Comparison of ENCODE assay signal across 20 cellular contexts in genomic region chr4:67550491-67551256, GRCh38. TPM values are rescaled to one million over a fixed set of nuclear protein-coding genes. Genes with fewer than 3 reads are reported as not detected.
DNase-seq lines count a peak whose midpoint lies in the region; ATAC-seq and TF ChIP-seq lines count a peak whose summit lies in the region.
"Had no signal": no experiment of that assay in that cellular context is flagged by ENCODE, and none has a peak within 500 bp of the region (broad histone marks: within the 10 kb centered on the region; RNA-seq: fewer than 3 reads in every experiment).

No MANE protein-coding gene starts in this region.

- no peaks in the 10 kb centered on the region for H3K36me3 ChIP-seq in uterus
- H3K36me3 ChIP-seq: adrenal gland, colonic mucosa, esophagus squamous epithelium, neutrophil had no signal

- no peaks in the 10 kb centered on the region for H3K4me1 ChIP-seq in uterus
- H3K4me1 ChIP-seq: adrenal gland, colonic mucosa, testis had no signal

- DNase-seq in activated B cell treated with CpG ODN at 0.5 μM for 24 hours (no peak), uterus (no peak), hippocampal formation (lab: John Stamatoyannopoulos, UW) (no peak), NCI-H2196 (lab: John Stamatoyannopoulos, UW; ENCODE audit: unreplicated experiment) (no peak)
- DNase-seq in activated CD4-positive, alpha-beta T cell treated with anti-CD3 and anti-CD28 coated beads, Interleukin-2, amount 50 U/mL, for 1 hour, result no peak
- DNase-seq: activated CD4-positive, CD25-positive, alpha-beta regulatory T cell treated with anti-CD3 and anti-CD28 coated beads, Interleukin-2, amount 50 U/mL, for 72 hours; activated T-cell treated with anti-CD3 and anti-CD28 coated beads, Interleukin-2, amount 50 U/mL, for 1 hour; adrenal gland; colonic mucosa; esophagus squamous epithelium; NCI-H187; testis had no signal

- peak overlapping the region; percentile 86 for H3K4me3 Mint-ChIP-seq in activated B cell treated with CpG ODN at 0.5 μM for 24 hours

- CTCF ChIA-PET in activated B cell treated with CpG ODN at 0.5 μM for 24 hours (lab: Charles Lee), result interaction anchor here (1.1 to 1.6 kb wide), 11 partner anchors 17 to 362 kb away, joined by 3 to 14 read pairs (median 4); no protein-coding TSS in a partner anchor

- H3K27me3 ChIP-seq in uterus, result no peaks in the 10 kb centered on the region
- H3K27me3 ChIP-seq: adrenal gland, colonic mucosa, esophagus squamous epithelium, neutrophil, testis had no signal

- H3K4me3 ChIP-seq in uterus, result no peak overlapping the region
- H3K4me3 ChIP-seq: adrenal gland, colonic mucosa, esophagus squamous epithelium, K562, testis had no signal

- no peaks in the 10 kb centered on the region for H3K9me3 Mint-ChIP-seq in activated B cell treated with CpG ODN at 0.5 μM for 24 hours

- peaks cover 52% of the 10 kb centered on the region for H3K4me1 Mint-ChIP-seq in activated B cell treated with CpG ODN at 0.5 μM for 24 hours

- H3K36me3 Mint-ChIP-seq in activated B cell treated with CpG ODN at 0.5 μM for 24 hours (ENCODE audit: low read depth), result no peaks in the 10 kb centered on the region

- TF ChIP-seq CTCF in activated B cell treated with CpG ODN at 0.5 μM for 24 hours (IDR thresholded peaks at IDR 0.05), result no peak
- no peak for TF ChIP-seq CTCF in uterus (IDR thresholded peaks at IDR 0.05)

- H3K27ac Mint-ChIP-seq in activated B cell treated with CpG ODN at 0.5 μM for 24 hours, result peak overlapping the region; percentile 93

- no peak for TF ChIP-seq POLR2A in uterus (IDR thresholded peaks at IDR 0.05)

- no peaks in the 10 kb centered on the region for H3K9me3 ChIP-seq in uterus
- H3K9me3 ChIP-seq: colonic mucosa, esophagus squamous epithelium, neutrophil, testis had no signal

- no peak overlapping the region for H3K27ac ChIP-seq in uterus
- H3K27ac ChIP-seq: adrenal gland, C4-2B, colonic mucosa, esophagus squamous epithelium, neutrophil, skin epidermis, testis had no signal

- POLR2A ChIA-PET in activated B cell treated with CpG ODN at 0.5 μM for 24 hours (lab: Charles Lee), result interaction anchor here (0.6 to 1.6 kb wide), 16 partner anchors 8 to 730 kb away, joined by 3 to 11 read pairs (median 6); partner anchors contain the start of genes STAP1 and UBA6

- intact Hi-C loops in activated B cell treated with CpG ODN at 0.5 μM for 24 hours (cut with micrococcal nuclease), result loop anchor here (1.0 kb wide), 1 partner anchor 8 kb away; the partner anchor contains the start of gene STAP1
- intact Hi-C loops in uterus (cut with DNase I; ENCODE audit: low total_unique reads), result no loop called here

- ATAC-seq in GM18511 (IDR thresholded peaks at IDR 0.05; ENCODE audit: unreplicated experiment), result peak; percentile 44
- ATAC-seq in GM21423 (IDR thresholded peaks at IDR 0.05; ENCODE audit: unreplicated experiment), result peak; percentile 33
- peak; percentile 33 for ATAC-seq in HG03045 (IDR thresholded peaks at IDR 0.05; ENCODE audit: unreplicated experiment)
- ATAC-seq in activated B cell treated with CpG ODN at 0.5 μM for 24 hours (ENCODE audit: low read depth), result peak; percentile 41
- ATAC-seq: K562 had no signal

- H3K27me3 Mint-ChIP-seq in activated B cell treated with CpG ODN at 0.5 μM for 24 hours, result no peaks in the 10 kb centered on the region

RNA-seq across cellular contexts. Expression of gene CENPC, which starts 5.4 kb away (rescaled TPM):
- total RNA-seq in activated B cell treated with CpG ODN at 0.5 μM for 24 hours, result 40.5 and 46.0 TPM in 2 replicates
- total RNA-seq in uterus, result 10 to 100 TPM; 10.8 to 63.0 (median 29.1) TPM

RNA-seq across cellular contexts. Expression of gene STAP1, which starts 7.9 kb away (rescaled TPM):
- total RNA-seq in activated B cell treated with CpG ODN at 0.5 μM for 24 hours, result 46.4 and 50.3 TPM in 2 replicates
- under 1 TPM in 2 of 4 donors, not detected in 2; 0.59 to 0.90 TPM for total RNA-seq in uterus
- total RNA-seq: adrenal gland, lower leg skin had no signal

Comparison
In these comparisons a context has a peak if more than half of its experiments do, and no peak if none do; other contexts are left out.
1. RNA of gene STAP1, which starts 7.9 kb away (total RNA-seq): 46.4 to 50.3 TPM in activated B cell treated with CpG ODN at 0.5 μM for 24 hours; 0.59 to 0.90 TPM in uterus; every median in the first group is over 10 times any median in the second.
2. Peak in every context shown above with its lines, with median percentiles within 50 percentile points of each other: ATAC-seq.